1 cellular context compared by ENCODE assay signal in genomic region chr6:28751514-28751913, GRCh38.
TF ChIP-seq lines count a peak whose summit lies in the region.

No MANE protein-coding gene starts in this region.

TF ChIP-seq in K562, 482 proteins besides CTCF, POLR2A, EP300 and RAD21 (continued from another document and continues in another):
- TF ChIP-seq ZBTB33 (CRISPR knock-in tag; IDR thresholded peaks at IDR 0.05) (no peak), ZNF57 (CRISPR knock-in tag; IDR thresholded peaks at IDR 0.05) (no peak), PYGO2 (tag; IDR thresholded peaks at IDR 0.05) (no peak), SIN3A (IDR thresholded peaks at IDR 0.05; ENCODE audit: borderline replicate concordance in 2 of 2, control insufficient read depth in 1 of 2, low read depth in 2 of 2, low read length in 2 of 2) (peak in 1 of 2 experiments; percentile 40; a peak in 1 of 4 replicates), ATF1 (CRISPR knock-in tag; IDR thresholded peaks at IDR 0.05) (no peak), ATF1 (tag; IDR thresholded peaks at IDR 0.05) (no peak), TEAD4 (IDR thresholded peaks at IDR 0.05; ENCODE audit: low read length) (no peak; the same call in 1 of the 2 replicates), TEAD4 (CRISPR knock-in tag; IDR thresholded peaks at IDR 0.05; ENCODE audit: borderline replicate concordance) (no peak), NFXL1 (CRISPR knock-in tag; IDR thresholded peaks at IDR 0.05) (no peak), FOXK1 (CRISPR knock-in tag; IDR thresholded peaks at IDR 0.05; ENCODE audit: borderline replicate concordance) (no peak), ZNF583 (CRISPR knock-in tag; IDR thresholded peaks at IDR 0.05) (no peak), KLF16 (IDR thresholded peaks at IDR 0.05) (no peak), ZNF407 (IDR thresholded peaks at IDR 0.05; ENCODE audit: low read depth) (no peak; the same call in 1 of the 2 replicates), ZNF511 (CRISPR knock-in tag; IDR thresholded peaks at IDR 0.05) (no peak), NR3C1 (CRISPR knock-in tag; IDR thresholded peaks at IDR 0.05) (no peak), MCM3 (IDR thresholded peaks at IDR 0.05) (no peak), SREBF2 (CRISPR knock-in tag; IDR thresholded peaks at IDR 0.05) (no peak), FOSL1 (tag; conservative IDR thresholded peaks at IDR 0.05) (no peak), ZNF668 (CRISPR knock-in tag; IDR thresholded peaks at IDR 0.05) (no peak), CBX3 (IDR thresholded peaks at IDR 0.05; ENCODE audit: borderline replicate concordance in 1 of 2, low read length in 2 of 2) (no peak), NCOA4 (IDR thresholded peaks at IDR 0.05; ENCODE audit: partially characterized antibody) (no peak), MCM5 (IDR thresholded peaks at IDR 0.05; ENCODE audit: low read depth) (no peak), SMARCB1 (IDR thresholded peaks at IDR 0.05; ENCODE audit: insufficient read length, low read depth) (no peak), ZNF436 (CRISPR knock-in tag; IDR thresholded peaks at IDR 0.05) (no peak), SRSF7 (optimal IDR thresholded peaks at IDR 0.05; ENCODE audit: low read depth, low read length) (no peak), E4F1 (CRISPR knock-in tag; IDR thresholded peaks at IDR 0.05; ENCODE audit: borderline replicate concordance) (no peak), EHMT2 (IDR thresholded peaks at IDR 0.05) (0 out of 2 replicates have a peak, but pooled peaks have one; percentile 8), DMBX1 (CRISPR knock-in tag; IDR thresholded peaks at IDR 0.05; ENCODE audit: borderline replicate concordance) (no peak), SPI1 (IDR thresholded peaks at IDR 0.05; ENCODE audit: borderline replicate concordance, low read depth, low read length) (no peak), CHD7 (IDR thresholded peaks at IDR 0.05; ENCODE audit: low read depth, low read length) (no peak), SMARCA4 (IDR thresholded peaks at IDR 0.05) (peak; percentile 73), SMC3 (conservative IDR thresholded peaks at IDR 0.05; ENCODE audit: insufficient read depth, low read depth, low read length) (no peak), NEUROD1 (IDR thresholded peaks at IDR 0.05; ENCODE audit: borderline replicate concordance, low read depth, low read length, partially characterized antibody) (no peak), ZNF584 (CRISPR knock-in tag; IDR thresholded peaks at IDR 0.05; ENCODE audit: low read depth) (no peak), SIX5 (IDR thresholded peaks at IDR 0.05; ENCODE audit: borderline replicate concordance in 1 of 2, insufficient read depth in 1 of 2, low read depth in 1 of 2, low read length in 2 of 2) (no peak)
